ENCODE assay signal across 8 cellular contexts in genomic region chr20:62302341-62303048, GRCh38. TPM values are rescaled to one million over a fixed set of nuclear protein-coding genes. Genes with fewer than 3 reads are reported as not detected.
A peak's percentile ranks its signal among the peaks of the same experiment; 100 is the strongest.
DNase-seq lines count a peak whose midpoint lies in the region; ATAC-seq and TF ChIP-seq lines count a peak whose summit lies in the region.

ADRM1 (plus strand) TSS chr20:62302997; CDS start chr20:62303569, 572 bp downstream.

- peak; percentile 56 for TF ChIP-seq POLR2A in erythroblast (IDR thresholded peaks at IDR 0.05; ENCODE audit: low read length)

- H3F3A ChIP-seq in PC-3 (ENCODE audit: low read length, unreplicated experiment): peaks cover 8% of the 10 kb centered on the region

- H3K36me3 ChIP-seq in PC-3 (ENCODE audit: low read depth, low read length): peaks cover 38% of the 10 kb centered on the region
- peaks cover 4% of the 10 kb centered on the region for H3K36me3 ChIP-seq in mucosa of stomach (ENCODE audit: control insufficient read depth, insufficient read depth, low read length)

- H3K27me3 ChIP-seq in PC-3 (ENCODE audit: low read length) (no peaks in the 10 kb centered on the region), mucosa of stomach (ENCODE audit: control insufficient read depth, insufficient read depth, low read length) (no peaks in the 10 kb centered on the region)

- H3K4me3 ChIP-seq in Jurkat, Clone E6-1 (ENCODE audit: low read length): peak within 1 kb of the TSS; percentile 90
- H3K4me3 ChIP-seq in PC-3 (ENCODE audit: low read length) (peak within 1 kb of the TSS; percentile 94), mucosa of stomach (ENCODE audit: low read length) (peak within 1 kb of the TSS; percentile 87)

- H3K9ac ChIP-seq in PC-3 (ENCODE audit: low read length): peak within 1 kb of the TSS; percentile 95
- peak within 1 kb of the TSS; percentile 84 for H3K9ac ChIP-seq in mucosa of stomach (ENCODE audit: low read length)

- CTCF ChIA-PET in PC-3 (lab: Charles Lee): interaction anchor here (0.6 to 1.0 kb wide), 7 partner anchors 63 to 605 kb away, joined by 3 to 9 read pairs (median 5); partner anchors contain the start of genes LAMA5, OSBPL2 and RPS21

- peak; percentile 89 for TF ChIP-seq CTCF in PC-3 (conservative IDR thresholded peaks at IDR 0.05; ENCODE audit: low read depth, low read length)

- intact Hi-C loops in PC-3 (cut with micrococcal nuclease): loop anchor here (1.0 to 5.0 kb wide), 3 partner anchors 65 to 195 kb away; partner anchors contain the start of gene LAMA5

- peaks cover 46% of the 10 kb centered on the region for H3K79me2 ChIP-seq in PC-3 (ENCODE audit: low read length)

- no TSS peak for BruUV-seq in PC-3 (replicated peaks; lab: Mats Ljungman, UMichigan)

- POLR2A ChIA-PET in PC-3 (lab: Charles Lee; ENCODE audit: unreplicated experiment): interaction anchor here (0.5 kb wide), 1 partner anchor 73 kb away, joined by 3 read pairs; no protein-coding TSS in a partner anchor

- peaks cover 25% of the 10 kb centered on the region for H3K4me1 ChIP-seq in PC-3 (ENCODE audit: insufficient read depth, low read length)
- peaks cover 21% of the 10 kb centered on the region for H3K4me1 ChIP-seq in mucosa of stomach (ENCODE audit: control insufficient read depth, insufficient read depth, low read length)

- H2AFZ ChIP-seq in PC-3 (ENCODE audit: low read length): peak within 1 kb of the TSS; percentile 97

- DNase-seq in DMS53 (lab: John Stamatoyannopoulos, UW): peak; percentile 99
- DNase-seq in Jurkat, Clone E6-1 (ENCODE audit: low read depth, low spot score): peak; percentile 93
- DNase-seq in PC-3: peak; percentile 99
- peak; percentile 98 for DNase-seq in activated T-cell treated with anti-CD3 and anti-CD28 coated beads, Interleukin-2, amount 50 U/mL, for 1 hour
- DNase-seq in erythroblast (lab: John Stamatoyannopoulos, UW): peak; percentile 97 to 99
- DNase-seq in stimulated activated CD8-positive, alpha-beta memory T cell treated with anti-CD3 and anti-CD28 coated beads, Interleukin-7, amount 100 ng/mL, for 1 hour (ENCODE audit: low read depth in 2 of 2): peak; percentile 91

- H3K9me2 ChIP-seq in PC-3 (replicated peaks; ENCODE audit: low read length): no peaks in the 10 kb centered on the region

- H3K9me3 ChIP-seq in PC-3 (ENCODE audit: low read length) (no peaks in the 10 kb centered on the region), mucosa of stomach (ENCODE audit: control insufficient read depth, low read length) (no peaks in the 10 kb centered on the region)

- H3K27ac ChIP-seq in PC-3 (ENCODE audit: low read length): peak within 1 kb of the TSS; percentile 95

- ATAC-seq in GM21576 (IDR thresholded peaks at IDR 0.05; ENCODE audit: unreplicated experiment): peak; percentile 80
- ATAC-seq in PC-3: peak; percentile 54

- H3K4me2 ChIP-seq in PC-3 (ENCODE audit: low read length): peak within 1 kb of the TSS; percentile 100

- H4K20me1 ChIP-seq in PC-3 (ENCODE audit: low read length): peaks cover 42% of the 10 kb centered on the region

RNA-seq across cellular contexts. Expression of gene ADRM1, which starts in this region (rescaled TPM):
- 145 TPM for polyA plus RNA-seq in Jurkat, Clone E6-1 (2012; ENCODE audit: insufficient read depth, insufficient read length)
- 374 and 487 TPM in 2 replicates for total RNA-seq in PC-3 (2014; rRNA removed)

Comparison
In these comparisons a context has a peak if more than half of its experiments do, and no peak if none do; other contexts are left out.
1. Peak in every context shown above with its lines: DNase-seq, ATAC-seq, H3K4me3 ChIP-seq and H3K27ac ChIP-seq.